Comparison of ENCODE assay signal across 8 cellular contexts in genomic region chr1:8598060-8598724, GRCh38.
DNase-seq lines count a peak whose midpoint lies in the region; ATAC-seq and TF ChIP-seq lines count a peak whose summit lies in the region.

No MANE protein-coding gene starts in this region.

- no peaks in the 10 kb centered on the region for H3K9me3 ChIP-seq in HCT116 (ENCODE audit: control insufficient read depth in 1 of 2, insufficient read depth in 1 of 2, low read depth in 1 of 2, low read length in 2 of 2)
- H3K9me3 ChIP-seq in adipocyte (ENCODE audit: control insufficient read depth, low read length): no peaks in the 10 kb centered on the region
- H3K9me3 ChIP-seq in sigmoid colon: no peaks in the 10 kb centered on the region

- no peak overlapping the region for H3K4me2 ChIP-seq in HCT116 (ENCODE audit: low read length)

- no peak for TF ChIP-seq POLR2A in HCT116 (IDR thresholded peaks at IDR 0.05; ENCODE audit: borderline replicate concordance, extremely low read depth, insufficient read depth, insufficient read length)
- no peak for TF ChIP-seq POLR2A in sigmoid colon (IDR thresholded peaks at IDR 0.05)

- ATAC-seq in HCT116 (peak; percentile 49; the same call in 1 of the 2 replicates), HG03439 (IDR thresholded peaks at IDR 0.05; ENCODE audit: unreplicated experiment) (no peak), HG02970 (IDR thresholded peaks at IDR 0.05; ENCODE audit: low FRiP score, unreplicated experiment) (no peak), GM21576 (IDR thresholded peaks at IDR 0.05; ENCODE audit: unreplicated experiment) (no peak)

- 47 to 60% methylated on average over 15 of the region's 15 CpGs for WGBS in sigmoid colon, 2 donors

- CTCF ChIA-PET in HCT116 (lab: Charles Lee): no interaction called here

- TF ChIP-seq RAD21 in HCT116 (IDR thresholded peaks at IDR 0.05; ENCODE audit: low read depth): no peak

- no peak overlapping the region for H3K27ac ChIP-seq in HCT116 (ENCODE audit: low read depth, low read length)
- peak overlapping the region; percentile 58 to 79 (median 70) for H3K27ac ChIP-seq in sigmoid colon

- POLR2A ChIA-PET in HCT116 (lab: Charles Lee): no interaction called here

- no peaks in the 10 kb centered on the region for H3K9me2 ChIP-seq in HCT116 (ENCODE audit: insufficient read depth)

- no peak overlapping the region for H3K4me3 ChIP-seq in HCT116 (replicated peaks in 1 of 2; ENCODE audit: low read depth in 1 of 2, low read length in 2 of 2)
- H3K4me3 ChIP-seq in adipocyte (ENCODE audit: low read length): peak overlapping the region; percentile 43
- peak overlapping the region in 3 of 4 donors; percentile 2 to 27 (median 11) for H3K4me3 ChIP-seq in sigmoid colon

- TF ChIP-seq CTCF in HCT116 (IDR thresholded peaks at IDR 0.05 in 2 of 3, conservative IDR thresholded peaks at IDR 0.05 in 1 of 3; ENCODE audit: borderline replicate concordance in 1 of 3, insufficient read depth in 1 of 3, low read depth in 2 of 3, low read length in 2 of 3) (no peak), sigmoid colon (IDR thresholded peaks at IDR 0.05) (peak; percentile 43 to 66 (median 46))

- H3K27ac Mint-ChIP-seq in activated T-helper 2 cell treated with anti-CD3 and anti-CD28 coated beads, Interferon-gamma antibody, Interleukin-2, Interleukin-4, amounts not matched to agents 10 μg/mL and 5 μg/mL and 100 μg/mL, durations not matched to agents 14 hours and 24 hours and 36 hours: no peak overlapping the region

- DNase-seq in HCT116 (ENCODE audit: low read depth, low spot score) (no peak), adipocyte (ENCODE audit: low read depth) (no peak), hepatic stellate cell (ENCODE audit: low spot score) (peak; percentile 63), sigmoid colon (peak; percentile 75)
- DNase-seq in activated T-helper 2 cell treated with anti-CD3 and anti-CD28 coated beads, Interferon-gamma antibody, Interleukin-2, Interleukin-4, amounts not matched to agents 10 μg/mL and 5 μg/mL and 100 μg/mL, durations not matched to agents 14 hours and 24 hours and 36 hours (ENCODE audit: low spot score): no peak

- RAD21 ChIA-PET in HCT116 (lab: Charles Lee; ENCODE audit: low non-redundant PET in 1 of 2, low total read pairs in 2 of 2, uncharacterized antibody in 2 of 2, unreplicated experiment in 2 of 2): no interaction called here

- no peaks in the 10 kb centered on the region for H4K20me1 ChIP-seq in HCT116 (ENCODE audit: insufficient read depth)

- H3K36me3 Mint-ChIP-seq in activated T-helper 2 cell treated with anti-CD3 and anti-CD28 coated beads, Interferon-gamma antibody, Interleukin-2, Interleukin-4, amounts not matched to agents 10 μg/mL and 5 μg/mL and 100 μg/mL, durations not matched to agents 14 hours and 24 hours and 36 hours (ENCODE audit: low read depth): peaks cover 57% of the 10 kb centered on the region

- H2AFZ ChIP-seq in HCT116 (ENCODE audit: low read depth, low read length, poor library complexity, severe bottlenecking): no peak overlapping the region

- BruUV-seq in HCT116 (replicated peaks; lab: Mats Ljungman, UMichigan): no TSS peak

- H3K27me3 ChIP-seq in HCT116 (ENCODE audit: insufficient read depth, low read length): no peaks in the 10 kb centered on the region
- no peaks in the 10 kb centered on the region for H3K27me3 ChIP-seq in adipocyte (replicated peaks; ENCODE audit: control insufficient read depth, insufficient read depth, low read length)
- no peaks in the 10 kb centered on the region for H3K27me3 ChIP-seq in sigmoid colon

- H3K79me2 ChIP-seq in HCT116 (ENCODE audit: insufficient read depth, low read length): peaks cover 7% of the 10 kb centered on the region; the same call in 1 of the 2 replicates

- H3K9me3 Mint-ChIP-seq in activated T-helper 2 cell treated with anti-CD3 and anti-CD28 coated beads, Interferon-gamma antibody, Interleukin-2, Interleukin-4, amounts not matched to agents 10 μg/mL and 5 μg/mL and 100 μg/mL, durations not matched to agents 14 hours and 24 hours and 36 hours: peaks cover 9% of the 10 kb centered on the region

- H3K9ac ChIP-seq in HCT116 (ENCODE audit: low read length) (no peak overlapping the region), adipocyte (ENCODE audit: low read length) (peak overlapping the region; percentile 25)

- H3K4me1 Mint-ChIP-seq in activated T-helper 2 cell treated with anti-CD3 and anti-CD28 coated beads, Interferon-gamma antibody, Interleukin-2, Interleukin-4, amounts not matched to agents 10 μg/mL and 5 μg/mL and 100 μg/mL, durations not matched to agents 14 hours and 24 hours and 36 hours (ENCODE audit: low read depth): peaks cover 50% of the 10 kb centered on the region

- H3K36me3 ChIP-seq in HCT116 (ENCODE audit: control insufficient read depth in 1 of 2, insufficient read depth in 2 of 2, low read length in 2 of 2) (no peaks in the 10 kb centered on the region), adipocyte (ENCODE audit: control insufficient read depth, insufficient read depth, low read length, severe bottlenecking) (no peaks in the 10 kb centered on the region), sigmoid colon (no peaks in the 10 kb centered on the region)

- intact Hi-C loops in HCT116 (cut with micrococcal nuclease): no loop called here
- intact Hi-C loops in sigmoid colon (cut with DNase I): loop anchor here (5.0 kb wide), 1 partner anchor 64 kb away; no protein-coding TSS in a partner anchor
- intact Hi-C loops in activated T-helper 2 cell treated with anti-CD3 and anti-CD28 coated beads, Interferon-gamma antibody, Interleukin-2, Interleukin-4, amounts not matched to agents 10 μg/mL and 5 μg/mL and 100 μg/mL, durations not matched to agents 14 hours and 24 hours and 36 hours (cut with micrococcal nuclease): no loop called here

- H3K4me3 Mint-ChIP-seq in activated T-helper 2 cell treated with anti-CD3 and anti-CD28 coated beads, Interferon-gamma antibody, Interleukin-2, Interleukin-4, amounts not matched to agents 10 μg/mL and 5 μg/mL and 100 μg/mL, durations not matched to agents 14 hours and 24 hours and 36 hours (ENCODE audit: low read depth): no peak overlapping the region

- H3K4me1 ChIP-seq in HCT116 (ENCODE audit: control insufficient read depth in 1 of 2, insufficient read depth in 2 of 2, low read length in 2 of 2) (no peaks in the 10 kb centered on the region), adipocyte (ENCODE audit: control insufficient read depth, insufficient read depth, low read length) (peaks cover 27% of the 10 kb centered on the region), sigmoid colon (peaks cover 0 to 51% (median 43%) of the 10 kb centered on the region in 4 donors)

- no peak for TF ChIP-seq EP300 in sigmoid colon (IDR thresholded peaks at IDR 0.05)

- no peaks in the 10 kb centered on the region for H3K27me3 Mint-ChIP-seq in activated T-helper 2 cell treated with anti-CD3 and anti-CD28 coated beads, Interferon-gamma antibody, Interleukin-2, Interleukin-4, amounts not matched to agents 10 μg/mL and 5 μg/mL and 100 μg/mL, durations not matched to agents 14 hours and 24 hours and 36 hours (ENCODE audit: low read depth)

TF ChIP-seq in HCT116, 20 proteins besides CTCF, POLR2A, EP300 and RAD21:
- TF ChIP-seq POLR2AphosphoS5 (IDR thresholded peaks at IDR 0.05; ENCODE audit: low read depth, low read length) (no peak), TCF7L2 (IDR thresholded peaks at IDR 0.05; ENCODE audit: borderline replicate concordance, extremely low read depth, insufficient read depth, insufficient read length) (no peak), FOSL1 (IDR thresholded peaks at IDR 0.05; ENCODE audit: low read depth) (no peak), ELF1 (IDR thresholded peaks at IDR 0.05; ENCODE audit: borderline replicate concordance, low read depth) (no peak)

Comparison
In these comparisons a context has a peak if more than half of its experiments do, and no peak if none do; other contexts are left out.
1. DNase-seq: peak in hepatic stellate cell (single experiment) and sigmoid colon (single experiment); none in HCT116 (single experiment), adipocyte (single experiment) and activated T-helper 2 cell treated with anti-CD3 and anti-CD28 coated beads, Interferon-gamma antibody, Interleukin-2, Interleukin-4, amounts not matched to agents 10 μg/mL and 5 μg/mL and 100 μg/mL, durations not matched to agents 14 hours and 24 hours and 36 hours (single experiment).
2. H3K4me3 ChIP-seq: peak in adipocyte (single experiment) and sigmoid colon (3 of 4); none in HCT116 (0 of 2).
3. CTCF ChIP-seq: peak in sigmoid colon (4 of 4); none in HCT116 (0 of 3).